ENCODE assay signal across 1 cellular context in the genomic region with DNA sequence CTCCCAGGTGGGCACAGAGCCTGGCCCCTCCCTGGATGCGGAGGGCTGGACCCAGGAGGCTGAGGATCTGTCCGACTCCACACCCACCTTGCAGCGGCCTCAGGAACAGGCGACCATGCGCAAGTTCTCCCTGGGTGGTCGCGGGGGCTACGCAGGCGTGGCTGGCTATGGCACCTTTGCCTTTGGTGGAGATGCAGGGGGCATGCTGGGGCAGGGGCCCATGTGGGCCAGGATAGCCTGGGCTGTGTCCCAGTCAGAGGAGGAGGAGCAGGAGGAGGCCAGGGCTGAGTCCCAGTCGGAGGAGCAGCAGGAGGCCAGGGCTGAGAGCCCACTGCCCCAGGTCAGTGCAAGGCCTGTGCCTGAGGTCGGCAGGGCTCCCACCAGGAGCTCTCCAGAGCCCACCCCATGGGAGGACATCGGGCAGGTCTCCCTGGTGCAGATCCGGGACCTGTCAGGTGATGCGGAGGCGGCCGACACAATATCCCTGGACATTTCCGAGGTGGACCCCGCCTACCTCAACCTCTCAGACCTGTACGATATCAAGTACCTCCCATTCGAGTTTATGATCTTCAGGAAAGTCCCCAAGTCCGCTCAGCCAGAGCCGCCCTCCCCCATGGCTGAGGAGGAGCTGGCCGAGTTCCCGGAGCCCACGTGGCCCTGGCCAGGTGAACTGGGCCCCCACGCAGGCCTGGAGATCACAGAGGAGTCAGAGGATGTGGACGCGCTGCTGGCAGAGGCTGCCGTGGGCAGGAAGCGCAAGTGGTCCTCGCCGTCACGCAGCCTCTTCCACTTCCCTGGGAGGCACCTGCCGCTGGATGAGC.
TF ChIP-seq lines count a peak whose summit lies in the region.

No MANE protein-coding gene starts in this region.

TF ChIP-seq in HepG2, 621 proteins besides CTCF, POLR2A, EP300 and RAD21:
- TF ChIP-seq ZNF687 (CRISPR knock-in tag; IDR thresholded peaks at IDR 0.05) = 0 out of 2 replicates have a peak, but pooled peaks have one; percentile 8
- no peak for TF ChIP-seq ZBTB42 (CRISPR knock-in tag; IDR thresholded peaks at IDR 0.05)
